Comparison of ENCODE assay signal across 29 cellular contexts in the genomic region with DNA sequence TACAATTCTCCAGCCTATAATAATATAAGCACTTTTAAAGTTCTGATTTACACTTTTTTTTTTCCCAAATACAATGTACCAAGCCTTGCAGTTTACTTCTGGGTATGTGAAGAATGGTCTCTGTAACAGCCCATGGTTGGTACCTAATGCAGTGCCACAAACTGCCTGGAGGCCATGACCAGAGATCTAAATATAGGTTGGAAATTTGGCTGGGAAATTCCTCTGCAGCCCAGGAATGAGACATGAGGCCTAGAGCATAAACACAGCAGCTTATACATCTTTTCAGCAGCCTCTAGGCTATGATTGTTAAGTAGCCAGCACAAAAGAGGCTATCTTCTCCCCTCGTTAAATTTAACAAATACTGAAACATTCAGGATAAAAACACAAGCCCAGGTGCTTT.
A peak's percentile ranks its signal among the peaks of the same experiment; 100 is the strongest.
DNase-seq lines count a peak whose midpoint lies in the region; ATAC-seq and TF ChIP-seq lines count a peak whose summit lies in the region.
"Had no signal": no experiment of that assay in that cellular context is flagged by ENCODE, and none has a peak within 500 bp of the region (broad histone marks: within the 10 kb centered on the region; RNA-seq: fewer than 3 reads in every experiment).

No MANE protein-coding gene starts in this region.

- H2BK120ac ChIP-seq in mesendoderm (ENCODE audit: low read depth, low read length): no peak overlapping the region

- no peaks in the 10 kb centered on the region for H3K27me3 Mint-ChIP-seq in naive thymus-derived CD4-positive, alpha-beta T cell
- H3K27me3 Mint-ChIP-seq: natural killer cell treated with Interleukin-12 subunit alpha and Interleukin-12 subunit beta and Interleukin-15 and Interleukin-18, amount 100 ng/mL, for 72 hours; stimulated activated naive CD8-positive, alpha-beta T cell treated with anti-CD3 and anti-CD28 coated beads, Interleukin-15, amount 100 ng/mL, for 72 hours had no signal

- no peak overlapping the region for H2AK5ac ChIP-seq in mesendoderm (ENCODE audit: low read length)

- H3K4ac ChIP-seq in mesendoderm (ENCODE audit: low read depth, low read length): no peak overlapping the region

- no peaks in the 10 kb centered on the region for H3K79me2 ChIP-seq in mesendoderm (ENCODE audit: control insufficient read depth, insufficient read depth, low read length)

- POLR2A ChIA-PET in naive thymus-derived CD4-positive, alpha-beta T cell (lab: Charles Lee): no interaction called here

- H2BK15ac ChIP-seq in mesendoderm (replicated peaks; ENCODE audit: low read depth): no peak overlapping the region

- no peaks in the 10 kb centered on the region for H3K9me3 ChIP-seq in cardiac muscle cell (ENCODE audit: low read depth)
- H3K9me3 ChIP-seq in right atrium auricular region: no peaks in the 10 kb centered on the region
- H3K9me3 ChIP-seq in naive thymus-derived CD4-positive, alpha-beta T cell (ENCODE audit: control insufficient read depth in 2 of 3, low read length in 3 of 3): no peaks in the 10 kb centered on the region
- H3K9me3 ChIP-seq: breast epithelium, right lobe of liver, thoracic aorta, uterus had no signal

- no peaks in the 10 kb centered on the region for H3K36me3 Mint-ChIP-seq in naive thymus-derived CD4-positive, alpha-beta T cell
- H3K36me3 Mint-ChIP-seq: natural killer cell treated with Interleukin-12 subunit alpha and Interleukin-12 subunit beta and Interleukin-15 and Interleukin-18, amount 100 ng/mL, for 72 hours had no signal

- no peaks in the 10 kb centered on the region for H3K4me1 Mint-ChIP-seq in naive thymus-derived CD4-positive, alpha-beta T cell
- H3K4me1 Mint-ChIP-seq: H9; stimulated activated naive CD8-positive, alpha-beta T cell treated with anti-CD3 and anti-CD28 coated beads, Interleukin-15, amount 100 ng/mL, for 72 hours had no signal

- no peak for ATAC-seq in naive thymus-derived CD4-positive, alpha-beta T cell
- ATAC-seq in GM21619 (IDR thresholded peaks at IDR 0.05; ENCODE audit: unreplicated experiment) (no peak), GM21723 (IDR thresholded peaks at IDR 0.05; ENCODE audit: unreplicated experiment) (no peak)
- ATAC-seq: natural killer cell treated with Interleukin-12 subunit alpha and Interleukin-12 subunit beta and Interleukin-15 and Interleukin-18, amount 100 ng/mL, for 72 hours; right lobe of liver; stimulated activated naive CD8-positive, alpha-beta T cell treated with anti-CD3 and anti-CD28 coated beads, Interleukin-15, amount 100 ng/mL, for 72 hours had no signal

- no CpG with 5 or more reads among the region's 1 CpG for WGBS in mesendoderm (ENCODE audit: extremely low coverage, insufficient coverage, low lambda C conversion rate)

- no peak overlapping the region for H4K8ac ChIP-seq in mesendoderm (ENCODE audit: low read depth, low read length)

- CTCF ChIA-PET in naive thymus-derived CD4-positive, alpha-beta T cell (lab: Charles Lee): no interaction called here

- no peak overlapping the region for H4K5ac ChIP-seq in mesendoderm (ENCODE audit: low read length)

- H3K27ac ChIP-seq in cardiac muscle cell (peak overlapping the region; percentile 76), right atrium auricular region (no peak overlapping the region), mesendoderm (ENCODE audit: low read depth, low read length) (no peak overlapping the region)
- H3K27ac ChIP-seq in naive thymus-derived CD4-positive, alpha-beta T cell (ENCODE audit: low read depth, low read length): no peak overlapping the region
- H3K27ac ChIP-seq: breast epithelium, HL-60, right lobe of liver, thoracic aorta, uterus, WERI-Rb-1 had no signal

- no peak overlapping the region for H3K9ac ChIP-seq in mesendoderm (ENCODE audit: low read length)

- no peaks in the 10 kb centered on the region for H3K79me1 ChIP-seq in mesendoderm (ENCODE audit: low read length)

- no peak overlapping the region for H3K56ac ChIP-seq in mesendoderm (ENCODE audit: low read length)

- H3K36me3 ChIP-seq in cardiac muscle cell (no peaks in the 10 kb centered on the region), right atrium auricular region (no peaks in the 10 kb centered on the region), mesendoderm (ENCODE audit: control insufficient read depth, insufficient read depth, low read length) (no peaks in the 10 kb centered on the region)
- H3K36me3 ChIP-seq in naive thymus-derived CD4-positive, alpha-beta T cell (ENCODE audit: control insufficient read depth in 2 of 3, insufficient read depth in 3 of 3, low read length in 3 of 3): no peaks in the 10 kb centered on the region
- H3K36me3 ChIP-seq: breast epithelium, right lobe of liver, thoracic aorta, uterus, WERI-Rb-1 had no signal

- H3K27me3 ChIP-seq in cardiac muscle cell (no peaks in the 10 kb centered on the region), right atrium auricular region (no peaks in the 10 kb centered on the region), mesendoderm (ENCODE audit: insufficient read depth, low read length, poor library complexity) (no peaks in the 10 kb centered on the region)
- H3K27me3 ChIP-seq in naive thymus-derived CD4-positive, alpha-beta T cell (ENCODE audit: control insufficient read depth in 2 of 2, insufficient read depth in 2 of 2, low read length in 2 of 2): no peaks in the 10 kb centered on the region
- H3K27me3 ChIP-seq: breast epithelium, right lobe of liver, uterus had no signal

- peak in 1 of 2 donors; percentile 64 for DNase-seq in cardiac muscle cell (ENCODE audit: low read depth in 1 of 2, low spot score in 1 of 2)
- DNase-seq in right atrium auricular region (ENCODE audit: low spot score): no peak
- DNase-seq in foreskin melanocyte: peak; percentile 74
- DNase-seq in mesendoderm: peak; percentile 26
- no peak for DNase-seq in naive thymus-derived CD4-positive, alpha-beta T cell
- DNase-seq in mesenteric fat pad (ENCODE audit: low spot score): no peak
- DNase-seq: activated CD4-positive, alpha-beta T cell treated with anti-CD3 and anti-CD28 coated beads for 48 hours; activated naive CD4-positive, alpha-beta T cell treated with anti-CD3 and anti-CD28 coated beads, Interleukin-2, amount 50 U/mL, for 16 hours; amygdala; effector CD8-positive, alpha-beta T cell; glutamatergic neuron; H9; KBM-7; NCI-H1417; NCI-H2029; NCI-H510A treated with DMSO at 0.1 percent for 48 hours; right lobe of liver; stimulated activated CD8-positive, alpha-beta memory T cell treated with anti-CD3 and anti-CD28 coated beads, Interleukin-4, amount 100 ng/mL, for 48 hours; stimulated activated naive CD8-positive, alpha-beta T cell treated with anti-CD3 and anti-CD28 coated beads, Interleukin-15, amount 100 ng/mL, for 72 hours; T1000; uterus; WERI-Rb-1 had no signal

- intact Hi-C loops in naive thymus-derived CD4-positive, alpha-beta T cell (cut with micrococcal nuclease): no loop called here

- no peak overlapping the region for H3K4me3 Mint-ChIP-seq in naive thymus-derived CD4-positive, alpha-beta T cell
- H3K4me3 Mint-ChIP-seq: H9; natural killer cell treated with Interleukin-12 subunit alpha and Interleukin-12 subunit beta and Interleukin-15 and Interleukin-18, amount 100 ng/mL, for 72 hours; stimulated activated naive CD8-positive, alpha-beta T cell treated with anti-CD3 and anti-CD28 coated beads, Interleukin-15, amount 100 ng/mL, for 72 hours had no signal

- H3K4me2 ChIP-seq in mesendoderm (ENCODE audit: low read length): no peak overlapping the region

- peaks cover 0 to 4% (median 0%) of the 10 kb centered on the region in 11 donors for H3K9me3 Mint-ChIP-seq in naive thymus-derived CD4-positive, alpha-beta T cell
- H3K9me3 Mint-ChIP-seq: activated T-helper 2 cell treated with anti-CD3 and anti-CD28 coated beads, Interferon-gamma antibody, Interleukin-2, Interleukin-4, amounts not matched to agents 10 μg/mL and 5 μg/mL and 100 μg/mL, durations not matched to agents 14 hours and 24 hours and 36 hours; H9; stimulated activated naive CD8-positive, alpha-beta T cell treated with anti-CD3 and anti-CD28 coated beads, Interleukin-15, amount 100 ng/mL, for 72 hours had no signal

- H2BK5ac ChIP-seq in mesendoderm (ENCODE audit: low read length): no peak overlapping the region

- H3K4me1 ChIP-seq in cardiac muscle cell (ENCODE audit: low read depth) (peaks cover 15% of the 10 kb centered on the region), right atrium auricular region (no peaks in the 10 kb centered on the region), mesendoderm (ENCODE audit: control insufficient read depth, low read depth, low read length) (no peaks in the 10 kb centered on the region)
- H3K4me1 ChIP-seq in naive thymus-derived CD4-positive, alpha-beta T cell (ENCODE audit: control insufficient read depth in 2 of 2, insufficient read depth in 2 of 2, low read length in 2 of 2): no peaks in the 10 kb centered on the region
- H3K4me1 ChIP-seq: breast epithelium, right lobe of liver, uterus had no signal

- no peak overlapping the region for H3K18ac ChIP-seq in mesendoderm (ENCODE audit: low read length)

- H3K27ac Mint-ChIP-seq in naive thymus-derived CD4-positive, alpha-beta T cell: no peak overlapping the region
- H3K27ac Mint-ChIP-seq: activated T-helper 2 cell treated with anti-CD3 and anti-CD28 coated beads, Interferon-gamma antibody, Interleukin-2, Interleukin-4, amounts not matched to agents 10 μg/mL and 5 μg/mL and 100 μg/mL, durations not matched to agents 14 hours and 24 hours and 36 hours; H9; natural killer cell treated with Interleukin-12 subunit alpha and Interleukin-12 subunit beta and Interleukin-15 and Interleukin-18, amount 100 ng/mL, for 72 hours; stimulated activated naive CD8-positive, alpha-beta T cell treated with anti-CD3 and anti-CD28 coated beads, Interleukin-15, amount 100 ng/mL, for 72 hours had no signal

- no peak overlapping the region for H3K4me3 ChIP-seq in cardiac muscle cell
- no peak overlapping the region for H3K4me3 ChIP-seq in right atrium auricular region
- H3K4me3 ChIP-seq in mesendoderm (ENCODE audit: low read length): no peak overlapping the region
- H3K4me3 ChIP-seq in naive thymus-derived CD4-positive, alpha-beta T cell (ENCODE audit: low read length): no peak overlapping the region
- H3K4me3 ChIP-seq: breast epithelium, right lobe of liver, thoracic aorta, uterus had no signal

- no peak overlapping the region for H3K23ac ChIP-seq in mesendoderm (ENCODE audit: low read length)

- TF ChIP-seq CTCF in cardiac muscle cell (IDR thresholded peaks at IDR 0.05; ENCODE audit: low read depth, low read length): no peak
- no peak for TF ChIP-seq CTCF in right atrium auricular region (IDR thresholded peaks at IDR 0.05)

Comparison
In these comparisons a context has a peak if more than half of its experiments do, and no peak if none do; other contexts are left out.
1. DNase-seq: peak in foreskin melanocyte (single experiment) and mesendoderm (single experiment); none in right atrium auricular region (single experiment), naive thymus-derived CD4-positive, alpha-beta T cell (0 of 9) and mesenteric fat pad (single experiment).